24 cellular contexts compared by ENCODE assay signal in the genomic region with DNA sequence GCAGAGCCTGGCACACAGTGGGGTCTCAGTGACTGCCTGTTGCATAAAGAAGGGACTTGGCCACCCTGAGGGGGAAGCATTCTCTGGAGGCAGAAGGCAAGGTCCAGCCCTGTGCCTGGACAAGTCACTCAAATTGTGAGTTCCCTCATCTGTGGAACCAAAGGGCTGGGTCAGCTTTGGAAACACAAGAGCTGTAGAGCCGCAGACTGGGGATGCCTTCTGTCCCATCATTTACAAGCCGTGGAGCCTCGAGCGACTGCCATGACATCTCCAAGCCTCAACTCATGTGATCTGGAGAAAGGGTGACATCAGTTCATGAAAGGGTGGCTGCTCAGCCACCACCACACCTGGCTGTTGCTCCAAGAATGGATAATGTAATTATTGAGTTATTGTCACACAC. TPM values are rescaled to one million over a fixed set of nuclear protein-coding genes. Genes with fewer than 3 reads are reported as not detected.
A peak's percentile ranks its signal among the peaks of the same experiment; 100 is the strongest.
DNase-seq lines count a peak whose midpoint lies in the region; ATAC-seq, FAIRE-seq and TF ChIP-seq lines count a peak whose summit lies in the region.
"Had no signal": no experiment of that assay in that cellular context is flagged by ENCODE, and none has a peak within 500 bp of the region (broad histone marks: within the 10 kb centered on the region; RNA-seq: fewer than 3 reads in every experiment).

No MANE protein-coding gene starts in this region.

- no peak overlapping the region for H3K4me3 Mint-ChIP-seq in activated T-helper 2 cell treated with anti-CD3 and anti-CD28 coated beads, Interferon-gamma antibody, Interleukin-2, Interleukin-4, amounts not matched to agents 10 μg/mL and 5 μg/mL and 100 μg/mL, durations not matched to agents 14 hours and 24 hours and 36 hours (ENCODE audit: low read depth)
- H3K4me3 Mint-ChIP-seq: IgD-negative memory B cell had no signal

- H3K9ac ChIP-seq in kidney (ENCODE audit: low read length in 2 of 2), result no peak overlapping the region
- H3K9ac ChIP-seq: GM23248 had no signal

- H3K4me3 ChIP-seq in A673 (ENCODE audit: low read depth, low read length, poor library complexity, severe bottlenecking) (no peak overlapping the region), gastroesophageal sphincter (no peak overlapping the region), right lobe of liver (no peak overlapping the region), kidney (ENCODE audit: low read length in 2 of 2) (no peak overlapping the region)
- H3K4me3 ChIP-seq: A549, GM23248, HAP-1, SK-N-MC had no signal

- TF ChIP-seq POLR2A in gastroesophageal sphincter (IDR thresholded peaks at IDR 0.05) (no peak), right lobe of liver (IDR thresholded peaks at IDR 0.05) (no peak)

- H3K4me1 ChIP-seq in A673 (ENCODE audit: insufficient read depth, low read length, poor library complexity, severe bottlenecking) (no peaks in the 10 kb centered on the region), gastroesophageal sphincter (no peaks in the 10 kb centered on the region), right lobe of liver (no peaks in the 10 kb centered on the region), kidney (ENCODE audit: control insufficient read depth in 1 of 2, insufficient read depth in 1 of 2, low read depth in 1 of 2, low read length in 2 of 2) (no peaks in the 10 kb centered on the region)
- H3K4me1 ChIP-seq: A549, HAP-1 had no signal

- intact Hi-C loops in A673 (cut with micrococcal nuclease; ENCODE audit: unreplicated experiment) (no loop called here), posterior cingulate gyrus (cut with DNase I) (no loop called here), right lobe of liver (cut with DNase I) (no loop called here), kidney (cut with DNase I) (no loop called here)
- intact Hi-C loops in activated T-helper 2 cell treated with anti-CD3 and anti-CD28 coated beads, Interferon-gamma antibody, Interleukin-2, Interleukin-4, amounts not matched to agents 10 μg/mL and 5 μg/mL and 100 μg/mL, durations not matched to agents 14 hours and 24 hours and 36 hours (cut with micrococcal nuclease), result no loop called here

- POLR2A ChIA-PET in A673 (lab: Charles Lee; ENCODE audit: low non-redundant PET), result no interaction called here

- no peak for FAIRE-seq in kidney (lab: Jason Lieb, UNC)
- FAIRE-seq: A549, G401.6, RCC 7860 had no signal

- no TSS peak for BruUV-seq in A673 (replicated peaks; lab: Mats Ljungman, UMichigan)

- H3K36me3 ChIP-seq in A673 (ENCODE audit: insufficient read depth, low read length, poor library complexity, severe bottlenecking), result no peaks in the 10 kb centered on the region
- no peaks in the 10 kb centered on the region for H3K36me3 ChIP-seq in gastroesophageal sphincter
- H3K36me3 ChIP-seq in right lobe of liver, result no peaks in the 10 kb centered on the region
- H3K36me3 ChIP-seq in kidney (ENCODE audit: control insufficient read depth in 1 of 2, insufficient read depth in 2 of 2, low read length in 2 of 2), result no peaks in the 10 kb centered on the region
- H3K36me3 ChIP-seq: HAP-1 had no signal

- ATAC-seq in gastroesophageal sphincter (no peak), right lobe of liver (no peak)
- ATAC-seq: A549 had no signal

- WGBS in gastroesophageal sphincter (ENCODE audit: low coverage in 1 of 2), 2 donors, result 48% methylated on average over 3 of the region's 4 CpGs; no CpG with 5 or more reads in 1 of the 2 donors
- no CpG with 5 or more reads among the region's 4 CpGs for WGBS in right lobe of liver (ENCODE audit: insufficient coverage, low coverage, low lambda C conversion rate, missing lambda C conversion rate)

- H3K27me3 Mint-ChIP-seq in activated T-helper 2 cell treated with anti-CD3 and anti-CD28 coated beads, Interferon-gamma antibody, Interleukin-2, Interleukin-4, amounts not matched to agents 10 μg/mL and 5 μg/mL and 100 μg/mL, durations not matched to agents 14 hours and 24 hours and 36 hours (ENCODE audit: low read depth), result no peaks in the 10 kb centered on the region
- H3K27me3 Mint-ChIP-seq: IgD-negative memory B cell had no signal

- CTCF ChIA-PET in A673 (lab: Charles Lee), result no interaction called here

- TF ChIP-seq CTCF in A673 (conservative IDR thresholded peaks at IDR 0.05; ENCODE audit: low read depth, low read length) (no peak), gastroesophageal sphincter (IDR thresholded peaks at IDR 0.05) (no peak), right lobe of liver (IDR thresholded peaks at IDR 0.05) (no peak), kidney (IDR thresholded peaks at IDR 0.05; ENCODE audit: borderline replicate concordance, extremely low read depth, insufficient read depth) (no peak)

- H3K27me3 ChIP-seq in A673 (replicated peaks; ENCODE audit: insufficient read depth, low read depth, low read length, poor library complexity), result no peaks in the 10 kb centered on the region
- H3K27me3 ChIP-seq in gastroesophageal sphincter, result no peaks in the 10 kb centered on the region
- H3K27me3 ChIP-seq in right lobe of liver, result no peaks in the 10 kb centered on the region

- H3K9me3 Mint-ChIP-seq in activated T-helper 2 cell treated with anti-CD3 and anti-CD28 coated beads, Interferon-gamma antibody, Interleukin-2, Interleukin-4, amounts not matched to agents 10 μg/mL and 5 μg/mL and 100 μg/mL, durations not matched to agents 14 hours and 24 hours and 36 hours, result no peaks in the 10 kb centered on the region
- H3K9me3 Mint-ChIP-seq: IgD-negative memory B cell had no signal

- no peak overlapping the region for H3K27ac Mint-ChIP-seq in activated T-helper 2 cell treated with anti-CD3 and anti-CD28 coated beads, Interferon-gamma antibody, Interleukin-2, Interleukin-4, amounts not matched to agents 10 μg/mL and 5 μg/mL and 100 μg/mL, durations not matched to agents 14 hours and 24 hours and 36 hours
- H3K27ac Mint-ChIP-seq: IgD-negative memory B cell had no signal

- no peak for TF ChIP-seq EP300 in gastroesophageal sphincter (IDR thresholded peaks at IDR 0.05)

- H3K4me1 Mint-ChIP-seq in activated T-helper 2 cell treated with anti-CD3 and anti-CD28 coated beads, Interferon-gamma antibody, Interleukin-2, Interleukin-4, amounts not matched to agents 10 μg/mL and 5 μg/mL and 100 μg/mL, durations not matched to agents 14 hours and 24 hours and 36 hours (ENCODE audit: low read depth), result peaks cover 3% of the 10 kb centered on the region

- H3K36me3 Mint-ChIP-seq in activated T-helper 2 cell treated with anti-CD3 and anti-CD28 coated beads, Interferon-gamma antibody, Interleukin-2, Interleukin-4, amounts not matched to agents 10 μg/mL and 5 μg/mL and 100 μg/mL, durations not matched to agents 14 hours and 24 hours and 36 hours (ENCODE audit: low read depth), result no peaks in the 10 kb centered on the region
- H3K36me3 Mint-ChIP-seq: IgD-negative memory B cell had no signal

- DNase-seq in A673 (ENCODE audit: low spot score), result peak; percentile 0
- peak; percentile 1 for DNase-seq in D341Med (ENCODE audit: low spot score)
- peak; percentile 4 for DNase-seq in activated T-helper 2 cell treated with anti-CD3 and anti-CD28 coated beads, Interferon-gamma antibody, Interleukin-2, Interleukin-4, amounts not matched to agents 10 μg/mL and 5 μg/mL and 100 μg/mL, durations not matched to agents 14 hours and 24 hours and 36 hours (ENCODE audit: low spot score)
- peak; percentile 16 for DNase-seq in islet precursor cell
- DNase-seq in posterior cingulate gyrus, result no peak
- no peak for DNase-seq in right lobe of liver
- no peak for DNase-seq in kidney
- DNase-seq: GM23248, Karpas-422, NCI-H1092, NCI-H2081, NCI-H2171 treated with DMSO at 0.1 percent for 48 hours, NCI-H446, NCI-H526 treated with DMSO at 0.1 percent for 48 hours, Right ventricle myocardium superior had no signal

- H3K27ac ChIP-seq in A673 (ENCODE audit: low read depth, low read length, poor library complexity, severe bottlenecking) (no peak overlapping the region), gastroesophageal sphincter (no peak overlapping the region), right lobe of liver (no peak overlapping the region), kidney (ENCODE audit: low read depth in 2 of 2, low read length in 2 of 2) (no peak overlapping the region)
- H3K27ac ChIP-seq: A549, C4-2B, GM23248, SK-N-MC had no signal

- H3K9me3 ChIP-seq in A673 (ENCODE audit: low read depth, low read length, poor library complexity, severe bottlenecking) (no peaks in the 10 kb centered on the region), gastroesophageal sphincter (no peaks in the 10 kb centered on the region), right lobe of liver (no peaks in the 10 kb centered on the region), kidney (ENCODE audit: control insufficient read depth in 1 of 2, low read length in 2 of 2) (no peaks in the 10 kb centered on the region)
- H3K9me3 ChIP-seq: A549, HAP-1 had no signal

RNA-seq across cellular contexts. Expression of gene SIRPD, which starts 20.4 kb away (rescaled TPM):
- not detected in 2 replicates for total RNA-seq in A673 (2021)
- 0.37 TPM in 1 of 2 replicates, not detected in the other for total RNA-seq in activated T-helper 2 cell treated with anti-CD3 and anti-CD28 coated beads, Interferon-gamma antibody, Interleukin-2, Interleukin-4, amounts not matched to agents 10 μg/mL and 5 μg/mL and 100 μg/mL, durations not matched to agents 14 hours and 24 hours and 36 hours
- total RNA-seq in gastroesophageal sphincter, result under 1 TPM in 1 of 4 donors, not detected in 3; 0.27 TPM
- not detected for total RNA-seq in right lobe of liver
- total RNA-seq in kidney, result 0.35 TPM
- polyA plus RNA-seq in kidney (ENCODE audit: insufficient read depth, low read depth, low replicate concordance), result not detected
- total RNA-seq: GM23248, MCF 10A, Right ventricle myocardium superior had no signal
- polyA plus RNA-seq: A549, GM23248, IgD-negative memory B cell had no signal

RNA-seq across cellular contexts. Expression of gene SIRPB1, which starts 41.9 kb away (rescaled TPM):
- total RNA-seq in A673 (2021) (not detected in 2 replicates), gastroesophageal sphincter (1 to 10 TPM; 3.4 to 6.9 (median 4.3) TPM), right lobe of liver (1 to 10 TPM in 5 of 6 experiments, under 1 TPM in 1; 0.73 to 5.1 (median 3.9) TPM), kidney (8.2 TPM)
- 0.67 and 1.6 TPM in 2 replicates for total RNA-seq in activated T-helper 2 cell treated with anti-CD3 and anti-CD28 coated beads, Interferon-gamma antibody, Interleukin-2, Interleukin-4, amounts not matched to agents 10 μg/mL and 5 μg/mL and 100 μg/mL, durations not matched to agents 14 hours and 24 hours and 36 hours
- polyA plus RNA-seq in kidney (ENCODE audit: insufficient read depth, low read depth, low replicate concordance), result 0.58 TPM
- polyA plus RNA-seq: GM23248 had no signal

Comparison
In these comparisons a context has a peak if more than half of its experiments do, and no peak if none do; other contexts are left out.
1. DNase-seq: peak in A673 (single experiment), D341Med (single experiment), activated T-helper 2 cell treated with anti-CD3 and anti-CD28 coated beads, Interferon-gamma antibody, Interleukin-2, Interleukin-4, amounts not matched to agents 10 μg/mL and 5 μg/mL and 100 μg/mL, durations not matched to agents 14 hours and 24 hours and 36 hours (single experiment) and islet precursor cell (single experiment); none in posterior cingulate gyrus (0 of 10), right lobe of liver (0 of 3) and kidney (single experiment).